ENCODE assay signal across 1 cellular context in genomic region chr2:122516775-122517174, GRCh38.
TF ChIP-seq lines count a peak whose summit lies in the region.

No MANE protein-coding gene starts in this region.

TF ChIP-seq in WTC11, 78 proteins besides CTCF, POLR2A, EP300 and RAD21 (continued from another document):
- TF ChIP-seq ZNF425 (CRISPR knock-in tag; conservative IDR thresholded peaks at IDR 0.05): no peak
- peak; percentile 82 for TF ChIP-seq ZNF423 (CRISPR knock-in tag; IDR thresholded peaks at IDR 0.05)
- TF ChIP-seq TEAD1 (CRISPR knock-in tag; IDR thresholded peaks at IDR 0.05): peak; percentile 89; the same call in 1 of the 2 replicates
- no peak for TF ChIP-seq ZNF138 (CRISPR knock-in tag; conservative IDR thresholded peaks at IDR 0.05)
- no peak for TF ChIP-seq NR3C1 (CRISPR knock-in tag; conservative IDR thresholded peaks at IDR 0.05; ENCODE audit: low read depth)
- TF ChIP-seq CREB1 (CRISPR knock-in tag; IDR thresholded peaks at IDR 0.05): no peak
- no peak for TF ChIP-seq JUN (CRISPR knock-in tag; IDR thresholded peaks at IDR 0.05)
- no peak for TF ChIP-seq GTF2I (CRISPR knock-in tag; conservative IDR thresholded peaks at IDR 0.05)
- no peak for TF ChIP-seq ERG (CRISPR knock-in tag; IDR thresholded peaks at IDR 0.05)
- no peak for TF ChIP-seq OVOL2 (CRISPR knock-in tag; IDR thresholded peaks at IDR 0.05; ENCODE audit: borderline replicate concordance)
- no peak; the same call in 1 of the 2 replicates for TF ChIP-seq FOXP4 (CRISPR knock-in tag; IDR thresholded peaks at IDR 0.05)
- no peak for TF ChIP-seq EMX1 (CRISPR knock-in tag; IDR thresholded peaks at IDR 0.05)
- no peak for TF ChIP-seq ESRRA (CRISPR knock-in tag; IDR thresholded peaks at IDR 0.05; ENCODE audit: borderline replicate concordance)
- no peak for TF ChIP-seq ZNF671 (CRISPR knock-in tag; IDR thresholded peaks at IDR 0.05)
- no peak for TF ChIP-seq MAX (CRISPR knock-in tag; IDR thresholded peaks at IDR 0.05)
- TF ChIP-seq TEAD4 (CRISPR knock-in tag; IDR thresholded peaks at IDR 0.05): no peak
- no peak for TF ChIP-seq IRF1 (CRISPR knock-in tag; IDR thresholded peaks at IDR 0.05)
- TF ChIP-seq ATF6 (CRISPR knock-in tag; IDR thresholded peaks at IDR 0.05): no peak
- no peak for TF ChIP-seq CREM (CRISPR knock-in tag; IDR thresholded peaks at IDR 0.05)
- TF ChIP-seq ZNF416 (CRISPR knock-in tag; IDR thresholded peaks at IDR 0.05): no peak
- 0 out of 2 replicates have a peak, but pooled peaks have one; percentile 25 for TF ChIP-seq ZBTB21 (CRISPR knock-in tag; IDR thresholded peaks at IDR 0.05; ENCODE audit: borderline replicate concordance)
- no peak for TF ChIP-seq STAT6 (CRISPR knock-in tag; conservative IDR thresholded peaks at IDR 0.05; ENCODE audit: low read depth)
- no peak for TF ChIP-seq CDX4 (CRISPR knock-in tag; IDR thresholded peaks at IDR 0.05; ENCODE audit: borderline replicate concordance)
- TF ChIP-seq USF2 (CRISPR knock-in tag; IDR thresholded peaks at IDR 0.05): 0 out of 2 replicates have a peak, but pooled peaks have one; percentile 12
- no peak for TF ChIP-seq ELF4 (CRISPR knock-in tag; IDR thresholded peaks at IDR 0.05; ENCODE audit: low read depth)
- no peak for TF ChIP-seq ZNF121 (CRISPR knock-in tag; IDR thresholded peaks at IDR 0.05)
- TF ChIP-seq TCF7 (CRISPR knock-in tag; IDR thresholded peaks at IDR 0.05; ENCODE audit: low read depth): no peak
- TF ChIP-seq E2F4 (CRISPR knock-in tag; IDR thresholded peaks at IDR 0.05; ENCODE audit: borderline replicate concordance, low read depth): no peak
- no peak for TF ChIP-seq HMGA2 (CRISPR knock-in tag; IDR thresholded peaks at IDR 0.05)
- no peak for TF ChIP-seq NR1H2 (CRISPR knock-in tag; IDR thresholded peaks at IDR 0.05)
